Comparison of ENCODE assay signal across 26 cellular contexts in the genomic region with DNA sequence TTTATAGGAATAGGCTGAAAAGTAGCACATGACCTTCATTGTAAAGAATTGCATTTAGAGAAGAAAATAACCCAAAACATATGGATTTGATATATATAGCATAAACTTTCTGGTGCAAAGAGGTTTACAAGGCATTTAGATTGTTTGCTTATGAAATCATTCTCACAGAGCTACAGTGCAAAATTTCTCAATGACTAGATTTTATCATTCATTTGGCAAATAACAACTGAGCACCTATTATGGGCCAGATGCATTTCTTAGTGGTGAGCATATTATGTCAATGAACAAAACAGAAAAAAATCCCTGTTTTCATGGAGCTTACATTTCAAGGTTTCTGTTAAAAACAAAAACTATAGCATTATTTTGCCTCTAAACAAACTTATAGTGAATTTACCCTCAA. TPM values are rescaled to one million over a fixed set of nuclear protein-coding genes. Genes with fewer than 3 reads are reported as not detected.
"Had no signal": no experiment of that assay in that cellular context is flagged by ENCODE, and none has a peak within 500 bp of the region (broad histone marks: within the 10 kb centered on the region; RNA-seq: fewer than 3 reads in every experiment).

No MANE protein-coding gene starts in this region.

- DNase-seq: activated CD4-positive, alpha-beta memory T cell treated with anti-CD3 and anti-CD28 coated beads for 36 hours; activated CD4-positive, alpha-beta T cell treated with anti-CD3 and anti-CD28 coated beads, Interleukin-2, amount 10 ng/mL, durations not matched to agents 7 days and 5 days; activated CD4-positive, CD25-positive, alpha-beta regulatory T cell; activated CD8-positive, alpha-beta memory T cell treated with anti-CD3 and anti-CD28 coated beads, Interleukin-2, amount 50 U/mL, for 4 hours; activated effector memory CD4-positive, alpha-beta T cell treated with anti-CD3 and anti-CD28 coated beads, Interleukin-2, amount 50 U/mL, for 16 hours; activated naive CD4-positive, alpha-beta T cell treated with Interleukin-2 at 50 U/mL for 16 hours; activated naive CD8-positive, alpha-beta T cell treated with anti-CD3 and anti-CD28 coated beads, Interleukin-2, amount 50 U/mL, for 24 hours; activated T-cell treated with anti-CD3 and anti-CD28 coated beads, Interleukin-2, amount 50 U/mL, for 24 hours; caudate nucleus; NCI-H1092; NCI-H1417; NCI-H1694; NCI-H2029; NCI-H345; NCI-H510A; NCI-H526 treated with DMSO at 0.1 percent for 48 hours; NCI-H82; OCI-M1; RPMI8226; SK-N-SH; T-helper 1 cell had no signal

- H3K9ac ChIP-seq: KMS-11, SK-N-SH had no signal

- H3K9me2 ChIP-seq: SK-N-SH had no signal

- H3K4me2 ChIP-seq: KMS-11, SK-N-SH had no signal

- ATAC-seq: activated naive CD4-positive, alpha-beta T cell treated with anti-CD3 and anti-CD28 coated beads, Interleukin-2, amount 50 U/mL, for 72 hours; activated naive CD8-positive, alpha-beta T cell treated with anti-CD3 and anti-CD28 coated beads, Interleukin-2, amount 50 U/mL, for 24 hours; Panc1; Right ventricle myocardium inferior had no signal

- H3K27ac ChIP-seq: KMS-11, VCaP had no signal

- H3K9me3 ChIP-seq: SK-N-SH had no signal

RNA-seq across cellular contexts. Expression of a gene that starts 34.1 kb away (rescaled TPM):
- total RNA-seq: Right ventricle myocardium inferior had no signal
